Comparison of ENCODE assay signal across 13 cellular contexts in genomic region chr11:47607380-47607779, GRCh38. TPM values are rescaled to one million over a fixed set of nuclear protein-coding genes. Genes with fewer than 3 reads are reported as not detected.
DNase-seq lines count a peak whose midpoint lies in the region; ATAC-seq and TF ChIP-seq lines count a peak whose summit lies in the region.
"Had no signal": no experiment of that assay in that cellular context is flagged by ENCODE, and none has a peak within 500 bp of the region (broad histone marks: within the 10 kb centered on the region; RNA-seq: fewer than 3 reads in every experiment).

No MANE protein-coding gene starts in this region.

- H3K79me2 ChIP-seq in osteoblast (ENCODE audit: insufficient read depth, low read length), result no peaks in the 10 kb centered on the region

- no peak overlapping the region for H3K27ac Mint-ChIP-seq in activated CD8-positive, alpha-beta memory T cell treated with anti-CD3 and anti-CD28 coated beads, Interleukin-2, amount 10 ng/mL, durations not matched to agents 7 days and 5 days
- H3K27ac Mint-ChIP-seq: stimulated activated naive CD8-positive, alpha-beta T cell treated with anti-CD3 and anti-CD28 coated beads, Interleukin-15, Interleukin-2, amounts not matched to agents 100 ng/mL and 50 ng/mL, for 24 hours had no signal

- H3K4me3 Mint-ChIP-seq in activated CD8-positive, alpha-beta memory T cell treated with anti-CD3 and anti-CD28 coated beads, Interleukin-2, amount 10 ng/mL, durations not matched to agents 7 days and 5 days, result no peak overlapping the region
- H3K4me3 Mint-ChIP-seq: stimulated activated naive CD8-positive, alpha-beta T cell treated with anti-CD3 and anti-CD28 coated beads, Interleukin-15, Interleukin-2, amounts not matched to agents 100 ng/mL and 50 ng/mL, for 24 hours had no signal

- peak; percentile 83 for DNase-seq in BJ (ENCODE audit: low read depth)
- peak; percentile 85 for DNase-seq in RPMI7951 (ENCODE audit: low read depth)
- DNase-seq in fibroblast of the conjunctiva (ENCODE audit: low read depth), result peak; percentile 92
- DNase-seq in osteoblast (ENCODE audit: insufficient read length, low spot score, missing footprints), result peak; percentile 95
- no peak for DNase-seq in NCI-H82 (lab: John Stamatoyannopoulos, UW)
- DNase-seq in activated CD8-positive, alpha-beta memory T cell treated with anti-CD3 and anti-CD28 coated beads, Interleukin-2, amount 10 ng/mL, durations not matched to agents 7 days and 5 days, result no peak
- DNase-seq in stimulated activated CD8-positive, alpha-beta memory T cell treated with anti-CD3 and anti-CD28 coated beads, Interleukin-4, amount 100 ng/mL, for 48 hours, result no peak
- DNase-seq: activated CD4-positive, alpha-beta T cell treated with anti-CD3 and anti-CD28 coated beads, Interleukin-2, amount 50 U/mL, for 48 hours; central memory CD4-positive, alpha-beta T cell; spleen had no signal

- H4K20me1 ChIP-seq in osteoblast (ENCODE audit: insufficient read depth, low read length), result no peaks in the 10 kb centered on the region

- CTCF ChIA-PET in BJ (lab: Yijun Ruan, JAX), result interaction anchor here (0.6 to 3.7 kb wide), 7 partner anchors 9 to 233 kb away, joined by 3 to 20 read pairs (median 6); no protein-coding TSS in a partner anchor
- CTCF ChIA-PET in activated CD8-positive, alpha-beta memory T cell treated with anti-CD3 and anti-CD28 coated beads, Interleukin-2, amount 10 ng/mL, durations not matched to agents 7 days and 5 days (lab: Charles Lee), result interaction anchor here (0.7 to 1.1 kb wide), 2 partner anchors 9 to 233 kb away, joined by 3 read pairs; no protein-coding TSS in a partner anchor

- peak overlapping the region; percentile 67 for H3K4me2 ChIP-seq in osteoblast (ENCODE audit: insufficient read depth, low read length)

- H3K27ac ChIP-seq in osteoblast (ENCODE audit: low read depth, low read length), result peak overlapping the region; percentile 82
- H3K27ac ChIP-seq: spleen had no signal

- no peaks in the 10 kb centered on the region for H3K27me3 Mint-ChIP-seq in activated CD8-positive, alpha-beta memory T cell treated with anti-CD3 and anti-CD28 coated beads, Interleukin-2, amount 10 ng/mL, durations not matched to agents 7 days and 5 days
- H3K27me3 Mint-ChIP-seq: stimulated activated naive CD8-positive, alpha-beta T cell treated with anti-CD3 and anti-CD28 coated beads, Interleukin-15, Interleukin-2, amounts not matched to agents 100 ng/mL and 50 ng/mL, for 24 hours had no signal

- peaks cover 11% of the 10 kb centered on the region for H3K4me1 Mint-ChIP-seq in activated CD8-positive, alpha-beta memory T cell treated with anti-CD3 and anti-CD28 coated beads, Interleukin-2, amount 10 ng/mL, durations not matched to agents 7 days and 5 days

- no peak overlapping the region for H2AFZ ChIP-seq in osteoblast (ENCODE audit: low read length)

- no peaks in the 10 kb centered on the region for H3K9me3 Mint-ChIP-seq in activated CD8-positive, alpha-beta memory T cell treated with anti-CD3 and anti-CD28 coated beads, Interleukin-2, amount 10 ng/mL, durations not matched to agents 7 days and 5 days (ENCODE audit: low read depth)
- H3K9me3 Mint-ChIP-seq: stimulated activated naive CD8-positive, alpha-beta T cell treated with anti-CD3 and anti-CD28 coated beads, Interleukin-15, Interleukin-2, amounts not matched to agents 100 ng/mL and 50 ng/mL, for 24 hours had no signal

- H3K36me3 Mint-ChIP-seq in activated CD8-positive, alpha-beta memory T cell treated with anti-CD3 and anti-CD28 coated beads, Interleukin-2, amount 10 ng/mL, durations not matched to agents 7 days and 5 days, result no peaks in the 10 kb centered on the region

- no peaks in the 10 kb centered on the region for H3K9me3 ChIP-seq in osteoblast (ENCODE audit: low read depth, low read length)
- H3K9me3 ChIP-seq: Caco-2, spleen had no signal

- H3K27me3 ChIP-seq in BJ (ENCODE audit: control insufficient read depth, insufficient read depth, low read length) (no peaks in the 10 kb centered on the region), osteoblast (ENCODE audit: insufficient read depth, low read length) (no peaks in the 10 kb centered on the region)
- H3K27me3 ChIP-seq: spleen had no signal

- H3K4me1 ChIP-seq in osteoblast (ENCODE audit: insufficient read depth, low read length), result peaks cover 30% of the 10 kb centered on the region
- H3K4me1 ChIP-seq: Caco-2 had no signal

- POLR2A ChIA-PET in BJ (lab: Charles Lee), result interaction anchor here (1.0 kb wide), 1 partner anchor 111 kb away, joined by 3 read pairs; no protein-coding TSS in a partner anchor

- TF ChIP-seq CTCF in BJ (IDR thresholded peaks at IDR 0.05; ENCODE audit: insufficient read depth, low read depth, low read length) (no peak), osteoblast (IDR thresholded peaks at IDR 0.05; ENCODE audit: extremely low read depth, low read depth, low read length) (no peak)

- H3K4me3 ChIP-seq in BJ (ENCODE audit: low read depth, low read length), result no peak overlapping the region
- H3K4me3 ChIP-seq in osteoblast (ENCODE audit: insufficient read depth, low read length), result peak overlapping the region; percentile 7
- H3K4me3 ChIP-seq: spleen had no signal

- H3K36me3 ChIP-seq in BJ (ENCODE audit: control insufficient read depth, insufficient read depth, low read length) (no peaks in the 10 kb centered on the region), osteoblast (ENCODE audit: insufficient read depth, low read length) (no peaks in the 10 kb centered on the region)

- no peak for ATAC-seq in GM19395 (IDR thresholded peaks at IDR 0.05; ENCODE audit: unreplicated experiment)
- no peak for ATAC-seq in activated CD8-positive, alpha-beta memory T cell treated with anti-CD3 and anti-CD28 coated beads, Interleukin-2, amount 10 ng/mL, durations not matched to agents 7 days and 5 days

RNA-seq across cellular contexts. Expression of gene C1QTNF4, which starts 13.2 kb away (rescaled TPM):
- 0.04 and 0.05 TPM in 2 replicates for polyA plus RNA-seq in BJ (2011; rRNA removed)
- polyA minus RNA-seq in BJ (2011; rRNA and poly(A)+ RNA removed), result not detected in 2 replicates
- not detected in 2 replicates for total RNA-seq in RPMI7951 (2014; rRNA removed; shearing (Covaris generic))
- 0.36 TPM in 1 of 2 replicates, not detected in the other for total RNA-seq in osteoblast
- total RNA-seq in activated CD8-positive, alpha-beta memory T cell treated with anti-CD3 and anti-CD28 coated beads, Interleukin-2, amount 10 ng/mL, durations not matched to agents 7 days and 5 days, result under 1 TPM in 1 of 2 experiments, not detected in 1; 0.23 TPM

RNA-seq across cellular contexts. Expression of gene FAM180B, which starts 20.9 kb away (rescaled TPM):
- not detected in 2 replicates for polyA plus RNA-seq in BJ (2011; rRNA removed)
- polyA minus RNA-seq in BJ (2011; rRNA and poly(A)+ RNA removed), result not detected in 2 replicates
- total RNA-seq in RPMI7951 (2014; rRNA removed; shearing (Covaris generic)), result not detected in 2 replicates
- total RNA-seq in osteoblast, result not detected in 2 replicates
- under 1 TPM in 1 of 2 experiments, not detected in 1; 0.21 TPM for total RNA-seq in activated CD8-positive, alpha-beta memory T cell treated with anti-CD3 and anti-CD28 coated beads, Interleukin-2, amount 10 ng/mL, durations not matched to agents 7 days and 5 days
- total RNA-seq: Caco-2, spleen had no signal

RNA-seq across cellular contexts. Expression of gene NDUFS3, which starts 28.5 kb away (rescaled TPM):
- 85.5 and 98.0 TPM in 2 replicates for polyA plus RNA-seq in BJ (2011; rRNA removed)
- 26.8 and 50.5 TPM in 2 replicates for polyA minus RNA-seq in BJ (2011; rRNA and poly(A)+ RNA removed)
- total RNA-seq in RPMI7951 (2014; rRNA removed; shearing (Covaris generic)), result 78.8 and 95.5 TPM in 2 replicates
- total RNA-seq in osteoblast, result 55.0 and 56.9 TPM in 2 replicates
- 100 to 1,000 TPM; 110 to 127 TPM for total RNA-seq in activated CD8-positive, alpha-beta memory T cell treated with anti-CD3 and anti-CD28 coated beads, Interleukin-2, amount 10 ng/mL, durations not matched to agents 7 days and 5 days

RNA-seq across cellular contexts. Expression of gene KBTBD4, which starts 28.6 kb away (rescaled TPM):
- polyA plus RNA-seq in BJ (2011; rRNA removed), result 21.9 and 25.5 TPM in 2 replicates
- polyA minus RNA-seq in BJ (2011; rRNA and poly(A)+ RNA removed), result 18.2 and 26.6 TPM in 2 replicates
- 19.9 and 20.3 TPM in 2 replicates for total RNA-seq in RPMI7951 (2014; rRNA removed; shearing (Covaris generic))
- 26.8 and 28.3 TPM in 2 replicates for total RNA-seq in osteoblast
- 10 to 100 TPM; 17.7 to 19.0 TPM for total RNA-seq in activated CD8-positive, alpha-beta memory T cell treated with anti-CD3 and anti-CD28 coated beads, Interleukin-2, amount 10 ng/mL, durations not matched to agents 7 days and 5 days

RNA-seq across cellular contexts. Expression of gene MTCH2, which starts 35.0 kb away (rescaled TPM):
- 104 and 157 TPM in 2 replicates for polyA plus RNA-seq in BJ (2011; rRNA removed)
- polyA minus RNA-seq in BJ (2011; rRNA and poly(A)+ RNA removed), result 44.4 and 57.9 TPM in 2 replicates
- 135 and 158 TPM in 2 replicates for total RNA-seq in RPMI7951 (2014; rRNA removed; shearing (Covaris generic))
- total RNA-seq in osteoblast, result 69.5 and 74.9 TPM in 2 replicates
- total RNA-seq in activated CD8-positive, alpha-beta memory T cell treated with anti-CD3 and anti-CD28 coated beads, Interleukin-2, amount 10 ng/mL, durations not matched to agents 7 days and 5 days, result 100 to 1,000 TPM in 1 of 2 experiments, 10 to 100 TPM in 1; 70.9 to 100 TPM

Comparison
In these comparisons a context has a peak if more than half of its experiments do, and no peak if none do; other contexts are left out.
1. DNase-seq: peak in BJ (single experiment), RPMI7951 (single experiment), fibroblast of the conjunctiva (single experiment) and osteoblast (single experiment); none in NCI-H82 (single experiment), activated CD8-positive, alpha-beta memory T cell treated with anti-CD3 and anti-CD28 coated beads, Interleukin-2, amount 10 ng/mL, durations not matched to agents 7 days and 5 days (single experiment) and stimulated activated CD8-positive, alpha-beta memory T cell treated with anti-CD3 and anti-CD28 coated beads, Interleukin-4, amount 100 ng/mL, for 48 hours (single experiment).